In genomic region chr9:121833061-121833460, GRCh38 we compare ENCODE assay signal across 16 cellular contexts.
DNase-seq lines count a peak whose midpoint lies in the region; ATAC-seq and TF ChIP-seq lines count a peak whose summit lies in the region.
"Had no signal": no experiment of that assay in that cellular context is flagged by ENCODE, and none has a peak within 500 bp of the region (broad histone marks: within the 10 kb centered on the region; RNA-seq: fewer than 3 reads in every experiment).

No MANE protein-coding gene starts in this region.

- H3K9ac ChIP-seq in endodermal cell (ENCODE audit: extremely low read depth, low read length, poor library complexity, severe bottlenecking), result no peak overlapping the region

- H3K27me3 Mint-ChIP-seq in endodermal cell (ENCODE audit: insufficient read depth) (peaks cover 6% of the 10 kb centered on the region), osteocyte (ENCODE audit: unreplicated experiment) (no peaks in the 10 kb centered on the region)
- H3K27me3 Mint-ChIP-seq: B cell; CD4-positive, alpha-beta T cell had no signal

- no peak for TF ChIP-seq CTCF in left ventricle myocardium inferior (IDR thresholded peaks at IDR 0.05; ENCODE audit: borderline replicate concordance)
- no peak for TF ChIP-seq CTCF in endodermal cell (conservative IDR thresholded peaks at IDR 0.05)
- TF ChIP-seq CTCF in osteocyte (IDR thresholded peaks at IDR 0.05), result no peak

- no peaks in the 10 kb centered on the region for H3K36me3 ChIP-seq in left ventricle myocardium inferior
- H3K36me3 ChIP-seq in endodermal cell (ENCODE audit: control insufficient read depth, insufficient read depth, low read length), result no peaks in the 10 kb centered on the region
- H3K36me3 ChIP-seq: HAP-1 had no signal

- H3K9me3 ChIP-seq in left ventricle myocardium inferior (replicated peaks) (no peaks in the 10 kb centered on the region), endodermal cell (ENCODE audit: control insufficient read depth, low read length) (no peaks in the 10 kb centered on the region)
- H3K9me3 ChIP-seq: HAP-1 had no signal

- H3K27ac ChIP-seq in left ventricle myocardium inferior (replicated peaks) (no peak overlapping the region), endodermal cell (ENCODE audit: low read depth, low read length) (no peak overlapping the region), substantia nigra (ENCODE audit: low read depth, low read length, poor library complexity, severe bottlenecking) (no peak overlapping the region)

- 91 to 93% methylated on average over 2 to 9 of the region's 9 CpGs for WGBS in endodermal cell (ENCODE audit: insufficient coverage in 1 of 2, insufficient read length in 1 of 2), 2 experiments

- H3K27ac Mint-ChIP-seq in endodermal cell, result no peak overlapping the region
- no peak overlapping the region for H3K27ac Mint-ChIP-seq in osteocyte (ENCODE audit: unreplicated experiment)
- H3K27ac Mint-ChIP-seq: B cell; CD4-positive, alpha-beta T cell had no signal

- H3K4me1 Mint-ChIP-seq in endodermal cell (peaks cover 23% of the 10 kb centered on the region), osteocyte (ENCODE audit: unreplicated experiment) (peaks cover 8% of the 10 kb centered on the region)
- H3K4me1 Mint-ChIP-seq: B cell had no signal

- peak; percentile 55 for DNase-seq in cardiac septum (ENCODE audit: low spot score)
- no peak for DNase-seq in left ventricle myocardium inferior
- DNase-seq in endodermal cell, result peak; percentile 23
- DNase-seq in osteocyte (ENCODE audit: extremely low spot score, unreplicated experiment), result peak; percentile 15
- DNase-seq in stimulated activated CD4-positive, alpha-beta T cell treated with anti-CD3 and anti-CD28 coated beads, Interleukin-4, amount 100 ng/mL, for 1 hour, result no peak
- DNase-seq in substantia nigra (lab: John Stamatoyannopoulos, UW), result no peak
- DNase-seq: C1 segment of cervical spinal cord; Calu3; CD4-positive, alpha-beta T cell; DMS 273 treated with DMSO at 0.1 percent for 48 hours; DMS79; GOT3 had no signal

- ATAC-seq in GM18870 (IDR thresholded peaks at IDR 0.05; ENCODE audit: unreplicated experiment), result no peak
- ATAC-seq: HepG2 had no signal

- H3K27me3 ChIP-seq in left ventricle myocardium inferior (ENCODE audit: low read depth) (no peaks in the 10 kb centered on the region), endodermal cell (ENCODE audit: control insufficient read depth, insufficient read depth, low read length, poor library complexity, severe bottlenecking) (peaks cover 19% of the 10 kb centered on the region)

- H3K4me3 ChIP-seq in left ventricle myocardium inferior (no peak overlapping the region), endodermal cell (ENCODE audit: low read length) (no peak overlapping the region)
- H3K4me3 ChIP-seq: HAP-1 had no signal

- H3K36me3 Mint-ChIP-seq in endodermal cell (ENCODE audit: low read depth), result no peaks in the 10 kb centered on the region
- H3K36me3 Mint-ChIP-seq in osteocyte (ENCODE audit: unreplicated experiment), result no peaks in the 10 kb centered on the region

- intact Hi-C loops in cardiac septum (cut with DNase I) (no loop called here), left ventricle myocardium inferior (cut with micrococcal nuclease) (no loop called here)

- H3K4me3 Mint-ChIP-seq in endodermal cell, result no peak overlapping the region
- no peak overlapping the region for H3K4me3 Mint-ChIP-seq in osteocyte (ENCODE audit: unreplicated experiment)
- H3K4me3 Mint-ChIP-seq: B cell; CD4-positive, alpha-beta T cell had no signal

- H3K4me1 ChIP-seq in left ventricle myocardium inferior (peaks cover 9% of the 10 kb centered on the region), endodermal cell (ENCODE audit: control insufficient read depth, insufficient read depth, low read length) (no peaks in the 10 kb centered on the region)
- H3K4me1 ChIP-seq: HAP-1 had no signal

- H3K9me3 Mint-ChIP-seq in endodermal cell (no peaks in the 10 kb centered on the region), osteocyte (ENCODE audit: unreplicated experiment) (no peaks in the 10 kb centered on the region)
- H3K9me3 Mint-ChIP-seq: CD4-positive, alpha-beta T cell had no signal

Comparison
In these comparisons a context has a peak if more than half of its experiments do, and no peak if none do; other contexts are left out.
1. DNase-seq: peak in cardiac septum (single experiment), endodermal cell (single experiment) and osteocyte (single experiment); none in left ventricle myocardium inferior (single experiment), stimulated activated CD4-positive, alpha-beta T cell treated with anti-CD3 and anti-CD28 coated beads, Interleukin-4, amount 100 ng/mL, for 1 hour (single experiment) and substantia nigra (0 of 49).